ENCODE assay signal across 1 cellular context in the genomic region with DNA sequence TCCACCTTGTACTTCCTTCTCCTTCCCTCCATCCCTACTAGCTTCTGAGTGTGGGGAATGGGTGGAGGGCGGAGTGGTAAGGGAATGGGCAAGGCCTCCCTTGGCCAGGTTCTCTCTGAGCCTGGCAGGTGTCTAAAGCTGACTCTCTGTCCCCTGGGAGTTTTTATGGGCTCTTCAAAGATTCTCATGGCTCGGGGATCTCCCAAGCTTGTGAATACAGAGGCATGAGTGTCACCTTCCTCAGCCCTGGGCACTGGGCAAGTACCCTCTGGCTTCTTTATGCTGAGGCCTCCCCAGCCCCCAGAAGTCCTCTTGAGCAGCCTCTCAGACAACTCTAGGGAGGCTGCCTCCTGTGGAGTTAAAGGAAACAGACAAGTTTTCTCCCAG.
TF ChIP-seq lines count a peak whose summit lies in the region.

No MANE protein-coding gene starts in this region.

TF ChIP-seq in WTC11, 78 proteins besides CTCF, POLR2A, EP300 and RAD21 (continued from another document):
- TF ChIP-seq, protein P1, sequence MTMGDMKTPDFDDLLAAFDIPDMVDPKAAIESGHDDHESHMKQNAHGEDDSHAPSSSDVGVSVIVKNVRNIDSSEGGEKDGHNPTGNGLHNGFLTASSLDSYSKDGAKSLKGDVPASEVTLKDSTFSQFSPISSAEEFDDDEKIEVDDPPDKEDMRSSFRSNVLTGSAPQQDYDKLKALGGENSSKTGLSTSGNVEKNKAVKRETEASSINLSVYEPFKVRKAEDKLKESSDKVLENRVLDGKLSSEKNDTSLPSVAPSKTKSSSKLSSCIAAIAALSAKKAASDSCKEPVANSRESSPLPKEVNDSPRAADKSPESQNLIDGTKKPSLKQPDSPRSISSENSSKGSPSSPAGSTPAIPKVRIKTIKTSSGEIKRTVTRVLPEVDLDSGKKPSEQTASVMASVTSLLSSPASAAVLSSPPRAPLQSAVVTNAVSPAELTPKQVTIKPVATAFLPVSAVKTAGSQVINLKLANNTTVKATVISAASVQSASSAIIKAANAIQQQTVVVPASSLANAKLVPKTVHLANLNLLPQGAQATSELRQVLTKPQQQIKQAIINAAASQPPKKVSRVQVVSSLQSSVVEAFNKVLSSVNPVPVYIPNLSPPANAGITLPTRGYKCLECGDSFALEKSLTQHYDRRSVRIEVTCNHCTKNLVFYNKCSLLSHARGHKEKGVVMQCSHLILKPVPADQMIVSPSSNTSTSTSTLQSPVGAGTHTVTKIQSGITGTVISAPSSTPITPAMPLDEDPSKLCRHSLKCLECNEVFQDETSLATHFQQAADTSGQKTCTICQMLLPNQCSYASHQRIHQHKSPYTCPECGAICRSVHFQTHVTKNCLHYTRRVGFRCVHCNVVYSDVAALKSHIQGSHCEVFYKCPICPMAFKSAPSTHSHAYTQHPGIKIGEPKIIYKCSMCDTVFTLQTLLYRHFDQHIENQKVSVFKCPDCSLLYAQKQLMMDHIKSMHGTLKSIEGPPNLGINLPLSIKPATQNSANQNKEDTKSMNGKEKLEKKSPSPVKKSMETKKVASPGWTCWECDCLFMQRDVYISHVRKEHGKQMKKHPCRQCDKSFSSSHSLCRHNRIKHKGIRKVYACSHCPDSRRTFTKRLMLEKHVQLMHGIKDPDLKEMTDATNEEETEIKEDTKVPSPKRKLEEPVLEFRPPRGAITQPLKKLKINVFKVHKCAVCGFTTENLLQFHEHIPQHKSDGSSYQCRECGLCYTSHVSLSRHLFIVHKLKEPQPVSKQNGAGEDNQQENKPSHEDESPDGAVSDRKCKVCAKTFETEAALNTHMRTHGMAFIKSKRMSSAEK (CRISPR knock-in tag; IDR thresholded peaks at IDR 0.05; ENCODE audit: borderline replicate concordance): no peak
- TF ChIP-seq, protein P2, sequence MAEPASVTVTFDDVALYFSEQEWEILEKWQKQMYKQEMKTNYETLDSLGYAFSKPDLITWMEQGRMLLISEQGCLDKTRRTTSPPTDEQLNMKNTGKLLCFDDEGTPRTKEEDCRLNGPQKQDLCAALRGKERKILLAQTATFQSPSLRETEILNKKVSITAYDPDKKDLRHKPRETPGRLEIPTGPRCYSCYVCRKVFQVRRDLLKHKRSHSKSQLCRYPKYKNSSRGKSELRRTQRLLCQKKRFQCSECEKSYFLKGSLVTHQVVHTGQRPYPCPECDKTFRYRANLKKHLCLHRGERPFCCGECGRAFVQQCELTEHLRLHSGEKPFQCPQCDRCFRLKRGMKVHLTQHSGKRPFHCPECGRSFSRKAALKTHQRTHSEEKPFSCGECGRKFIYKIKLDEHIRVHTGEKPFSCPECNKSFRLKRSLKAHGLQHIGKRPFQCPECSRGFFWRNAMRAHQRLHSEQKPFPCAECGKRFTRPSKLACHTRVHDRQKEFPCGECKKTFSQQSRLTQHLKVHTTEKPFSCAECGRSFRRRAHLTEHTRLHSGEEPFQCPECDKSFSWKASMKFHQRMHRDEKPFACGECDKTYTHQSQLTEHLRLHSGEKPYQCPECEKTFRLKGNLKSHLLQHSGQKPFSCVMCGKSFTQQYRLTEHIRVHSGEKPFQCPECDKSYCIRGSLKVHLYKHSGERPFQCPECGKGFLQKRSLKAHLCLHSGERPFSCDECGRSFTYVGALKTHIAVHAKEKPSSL (CRISPR knock-in tag; conservative IDR thresholded peaks at IDR 0.05): no peak
- no peak for TF ChIP-seq JAZF1 (CRISPR knock-in tag; IDR thresholded peaks at IDR 0.05)
